Comparison of ENCODE assay signal across 8 cellular contexts in the genomic region with DNA sequence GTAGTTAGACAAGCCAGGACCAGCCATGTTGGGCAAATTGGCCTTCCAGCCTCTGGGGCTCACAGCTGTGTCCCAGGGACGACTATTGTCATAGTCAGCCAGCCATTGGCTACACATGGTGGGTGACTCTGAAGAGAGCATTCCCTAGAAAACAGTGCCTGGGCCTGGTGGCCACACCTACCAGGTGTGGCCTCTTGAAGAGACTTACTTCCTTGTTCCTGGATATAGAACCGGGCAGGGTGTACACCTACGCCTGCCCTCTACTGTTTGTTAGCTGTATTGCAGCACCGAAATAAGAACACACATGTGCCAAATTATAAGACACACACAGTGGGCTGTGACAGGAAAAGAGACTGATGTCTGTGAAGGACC.
DNase-seq lines count a peak whose midpoint lies in the region; ATAC-seq and TF ChIP-seq lines count a peak whose summit lies in the region.

No MANE protein-coding gene starts in this region.

- DNase-seq in NCI-H446 (lab: John Stamatoyannopoulos, UW): peak; percentile 7 to 58
- DNase-seq in NCI-H446 treated with DMSO at 0.1 percent for 48 hours (lab: John Stamatoyannopoulos, UW): no peak
- peak; percentile 64 for DNase-seq in Jurkat, Clone E6-1 (ENCODE audit: low read depth, low spot score)
- peak; percentile 76 for DNase-seq in RWPE1 (ENCODE audit: low spot score)
- no peak for DNase-seq in dorsolateral prefrontal cortex
- peak; percentile 69 to 89 (median 72) for DNase-seq in mucosa of descending colon
- no peak for DNase-seq in NCI-H128 (lab: John Stamatoyannopoulos, UW; ENCODE audit: unreplicated experiment)
- DNase-seq in lower leg skin (ENCODE audit: low spot score in 2 of 2): no peak

- TF ChIP-seq CTCF in RWPE1 (conservative IDR thresholded peaks at IDR 0.05; ENCODE audit: low read depth): peak; percentile 63
- peak in 55 of 56 donors; percentile 19 to 72 (median 58) for TF ChIP-seq CTCF in dorsolateral prefrontal cortex (IDR thresholded peaks at IDR 0.05 in 54 of 56, conservative IDR thresholded peaks at IDR 0.05 in 2 of 56; ENCODE audit: low read depth in 1 of 56, partially characterized antibody in 56 of 56)
- TF ChIP-seq CTCF in mucosa of descending colon (IDR thresholded peaks at IDR 0.05): peak; percentile 62
- peak in 1 of 3 donors; percentile 10 for TF ChIP-seq CTCF in lower leg skin (IDR thresholded peaks at IDR 0.05)

- POLR2A ChIA-PET in RWPE1 (lab: Yijun Ruan, JAX; ENCODE audit: low non-redundant PET): no interaction called here

- H3K27ac ChIP-seq in RWPE1 (0 out of 2 replicates have a peak overlapping the region, but pooled peaks have one; percentile 7), dorsolateral prefrontal cortex (peak overlapping the region in 1 of 59 donors; percentile 4)

- CTCF ChIA-PET in RWPE1 (lab: Yijun Ruan, JAX): interaction anchor here (0.5 kb wide), 1 partner anchor 10 kb away, joined by 4 read pairs; no protein-coding TSS in a partner anchor

- H3K27me3 ChIP-seq in dorsolateral prefrontal cortex: peaks cover 0 to 39% (median 10%) of the 10 kb centered on the region in 45 donors

- TF ChIP-seq POLR2A in lower leg skin (IDR thresholded peaks at IDR 0.05): no peak

- 30 to 39% methylated on average over 4 of the region's 4 CpGs for WGBS in lower leg skin, 2 donors

- peak; percentile 84 for ATAC-seq in mucosa of descending colon

- H3K4me1 ChIP-seq in mucosa of descending colon (ENCODE audit: low read depth): peaks cover 11% of the 10 kb centered on the region

- H3K4me3 ChIP-seq in Jurkat, Clone E6-1 (ENCODE audit: low read length): no peak overlapping the region
- H3K4me3 ChIP-seq in dorsolateral prefrontal cortex (no peak overlapping the region), mucosa of descending colon (no peak overlapping the region), lower leg skin (ENCODE audit: low read depth, poor library complexity, severe bottlenecking) (no peak overlapping the region)

- no peaks in the 10 kb centered on the region for H3K9me3 ChIP-seq in mucosa of descending colon

- intact Hi-C loops in dorsolateral prefrontal cortex (cut with DNase I) (no loop called here), mucosa of descending colon (cut with DNase I, micrococcal nuclease) (no loop called here), lower leg skin (cut with DNase I; ENCODE audit: low total_unique reads) (no loop called here)

- H3K36me3 ChIP-seq in mucosa of descending colon (ENCODE audit: low read depth): no peaks in the 10 kb centered on the region

Comparison
In these comparisons a context has a peak if more than half of its experiments do, and no peak if none do; other contexts are left out.
1. DNase-seq: peak in NCI-H446 (2 of 2), Jurkat, Clone E6-1 (single experiment), RWPE1 (single experiment) and mucosa of descending colon (3 of 3); none in NCI-H446 treated with DMSO at 0.1 percent for 48 hours (single experiment), dorsolateral prefrontal cortex (0 of 10), NCI-H128 (single experiment) and lower leg skin (0 of 2).